Comparison of ENCODE assay signal across 21 cellular contexts in the genomic region with DNA sequence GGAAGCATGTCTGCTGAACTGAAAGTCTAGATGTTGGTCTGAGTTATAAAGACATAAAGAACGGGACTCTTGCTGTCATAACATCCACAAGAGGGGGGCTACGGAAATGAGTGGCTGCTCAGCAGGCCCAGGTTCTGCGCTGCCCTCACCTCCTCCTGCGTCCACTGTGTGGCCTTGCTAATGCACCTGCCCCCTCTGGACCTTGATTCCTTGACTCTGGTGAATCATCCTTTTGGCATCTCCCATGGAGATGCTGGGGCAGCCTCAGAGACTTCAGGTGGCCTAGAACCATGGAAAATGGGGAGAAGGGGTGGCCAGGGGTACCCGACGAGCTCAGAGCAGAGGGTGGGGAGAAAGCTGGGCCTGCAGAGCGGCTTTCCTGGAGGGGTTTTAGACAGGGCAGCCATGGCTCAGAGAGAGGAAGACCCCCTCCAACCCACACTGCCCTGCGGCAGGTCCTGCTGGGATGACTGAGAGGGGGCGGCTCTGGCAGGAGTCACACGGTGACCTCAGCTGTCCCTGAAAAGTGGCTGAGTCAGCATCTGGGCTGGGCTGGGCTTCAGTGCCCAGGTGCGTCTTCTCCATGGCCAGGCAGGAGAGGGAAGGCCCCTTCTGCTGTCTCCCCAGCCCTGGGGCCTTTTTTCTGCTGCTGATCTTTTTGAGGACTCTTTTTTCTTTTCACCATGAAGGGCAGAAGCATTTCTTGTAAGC. TPM values are rescaled to one million over a fixed set of nuclear protein-coding genes. Genes with fewer than 3 reads are reported as not detected.
DNase-seq lines count a peak whose midpoint lies in the region; ATAC-seq, FAIRE-seq and TF ChIP-seq lines count a peak whose summit lies in the region.
"Had no signal": no experiment of that assay in that cellular context is flagged by ENCODE, and none has a peak within 500 bp of the region (broad histone marks: within the 10 kb centered on the region; RNA-seq: fewer than 3 reads in every experiment).

No MANE protein-coding gene starts in this region.

- no peak overlapping the region for H3K9ac ChIP-seq in endodermal cell (ENCODE audit: extremely low read depth, low read length, poor library complexity, severe bottlenecking)

- H3K27me3 Mint-ChIP-seq in endodermal cell (ENCODE audit: insufficient read depth), result no peaks in the 10 kb centered on the region
- H3K27me3 Mint-ChIP-seq in nephron progenitor cell (ENCODE audit: low read depth, poor library complexity), result peaks cover 16% of the 10 kb centered on the region

- no peak overlapping the region for H3K27ac ChIP-seq in endodermal cell (ENCODE audit: low read depth, low read length)
- no peak overlapping the region for H3K27ac ChIP-seq in small intestine (ENCODE audit: low read depth in 1 of 2, low read length in 1 of 2)
- H3K27ac ChIP-seq: C4-2B had no signal

- H3K4me1 Mint-ChIP-seq in endodermal cell, result no peaks in the 10 kb centered on the region
- H3K4me1 Mint-ChIP-seq in nephron progenitor cell, result no peaks in the 10 kb centered on the region

- peak; percentile 78 for DNase-seq in ELF-1 (ENCODE audit: low read depth, low spot score)
- DNase-seq in M059J (ENCODE audit: low read depth), result peak; percentile 50
- DNase-seq in endodermal cell, result peak; percentile 69
- no peak for DNase-seq in nephron progenitor cell
- no peak for DNase-seq in HCEC 1CT
- DNase-seq in stimulated activated naive CD8-positive, alpha-beta T cell treated with anti-CD3 and anti-CD28 coated beads, Interleukin-15, Interleukin-2, amounts not matched to agents 100 U/mL and 50 U/mL, for 24 hours, result no peak
- DNase-seq in small intestine, result no peak
- DNase-seq: DMS 273 treated with DMSO at 0.1 percent for 48 hours, GF-D8, NCI-H1417 treated with DMSO at 0.1 percent for 48 hours, NCI-H2029, NCI-H2171 treated with DMSO at 0.1 percent for 48 hours, NCI-H510A, NCI-H82, SHP77 had no signal

- H3K4me3 Mint-ChIP-seq in endodermal cell (no peak overlapping the region), nephron progenitor cell (no peak overlapping the region)

- H3K4me1 ChIP-seq in endodermal cell (ENCODE audit: control insufficient read depth, insufficient read depth, low read length), result no peaks in the 10 kb centered on the region
- H3K4me1 ChIP-seq in small intestine (ENCODE audit: control insufficient read depth in 2 of 2, insufficient read depth in 1 of 2, low read depth in 1 of 2, low read length in 1 of 2), result no peaks in the 10 kb centered on the region

- no peaks in the 10 kb centered on the region for H3K36me3 Mint-ChIP-seq in endodermal cell (ENCODE audit: low read depth)
- H3K36me3 Mint-ChIP-seq in nephron progenitor cell (ENCODE audit: low read depth), result no peaks in the 10 kb centered on the region

- WGBS in endodermal cell (ENCODE audit: insufficient coverage in 1 of 2, insufficient read length in 1 of 2), 2 experiments, result 71 to 73% methylated on average over 7 to 10 of the region's 11 CpGs
- WGBS in small intestine, 3 donors, result 48 to 61% (median 58%) methylated on average over 11 of the region's 11 CpGs

- H3K27ac Mint-ChIP-seq in endodermal cell, result peak overlapping the region; percentile 48
- peak overlapping the region; percentile 51 for H3K27ac Mint-ChIP-seq in nephron progenitor cell

- H3K27me3 ChIP-seq in endodermal cell (ENCODE audit: control insufficient read depth, insufficient read depth, low read length, poor library complexity, severe bottlenecking), result no peaks in the 10 kb centered on the region
- H3K27me3 ChIP-seq in small intestine (ENCODE audit: control insufficient read depth in 2 of 2, insufficient read depth in 2 of 2, low read length in 2 of 2), result peaks cover 0 to 2% of the 10 kb centered on the region in 2 donors

- TF ChIP-seq CTCF in endodermal cell (conservative IDR thresholded peaks at IDR 0.05) (no peak), nephron progenitor cell (IDR thresholded peaks at IDR 0.05) (no peak)

- H3K9me3 ChIP-seq in endodermal cell (ENCODE audit: control insufficient read depth, low read length) (no peaks in the 10 kb centered on the region), small intestine (ENCODE audit: control insufficient read depth, low read depth) (no peaks in the 10 kb centered on the region)

- H3K4me3 ChIP-seq in endodermal cell (ENCODE audit: low read length) (no peak overlapping the region), small intestine (ENCODE audit: low read depth in 1 of 2, low read length in 2 of 2) (no peak overlapping the region)

- no peaks in the 10 kb centered on the region for H3K9me3 Mint-ChIP-seq in endodermal cell
- no peaks in the 10 kb centered on the region for H3K9me3 Mint-ChIP-seq in nephron progenitor cell

- H3K36me3 ChIP-seq in endodermal cell (ENCODE audit: control insufficient read depth, insufficient read depth, low read length) (no peaks in the 10 kb centered on the region), small intestine (ENCODE audit: control insufficient read depth in 2 of 2, insufficient read depth in 2 of 2, low read length in 2 of 2) (no peaks in the 10 kb centered on the region)

- ATAC-seq in stimulated activated naive CD8-positive, alpha-beta T cell treated with anti-CD3 and anti-CD28 coated beads, Interleukin-15, Interleukin-2, amounts not matched to agents 100 U/mL and 50 U/mL, for 24 hours, result no peak
- no peak for ATAC-seq in HG03469 (IDR thresholded peaks at IDR 0.05; ENCODE audit: unreplicated experiment)
- ATAC-seq: Panc1, SK-N-SH treated with all-trans-retinoic acid at 6 μM for 48 hours had no signal

- no peak for FAIRE-seq in small intestine (lab: Jason Lieb, UNC)
- FAIRE-seq: GM12891, HTR-8/SVneo had no signal

RNA-seq across cellular contexts. Expression of gene DLGAP4, which starts 46.9 kb away (rescaled TPM):
- 12.6 and 26.0 TPM in 2 replicates for total RNA-seq in M059J (2014; rRNA removed; shearing (Covaris generic))
- 10 to 100 TPM; 62.9 to 78.2 TPM for total RNA-seq in endodermal cell
- 94.6 TPM for polyA plus RNA-seq in endodermal cell (2013, experiment 1 of 2)
- polyA plus RNA-seq in endodermal cell (2013, experiment 2 of 2), result 90.8 TPM
- 10 to 100 TPM; 24.3 to 30.2 (median 26.4) TPM for polyA plus RNA-seq in small intestine

Comparison
In these comparisons a context has a peak if more than half of its experiments do, and no peak if none do; other contexts are left out.
1. DNase-seq: peak in ELF-1 (single experiment), M059J (single experiment) and endodermal cell (single experiment); none in nephron progenitor cell (single experiment), HCEC 1CT (single experiment), stimulated activated naive CD8-positive, alpha-beta T cell treated with anti-CD3 and anti-CD28 coated beads, Interleukin-15, Interleukin-2, amounts not matched to agents 100 U/mL and 50 U/mL, for 24 hours (single experiment) and small intestine (single experiment).